16 cellular contexts compared by ENCODE assay signal in genomic region chr10:129965418-129965793, GRCh38. TPM values are rescaled to one million over a fixed set of nuclear protein-coding genes. Genes with fewer than 3 reads are reported as not detected.
A peak's percentile ranks its signal among the peaks of the same experiment; 100 is the strongest.
DNase-seq lines count a peak whose midpoint lies in the region; ATAC-seq and TF ChIP-seq lines count a peak whose summit lies in the region.
"Had no signal": no experiment of that assay in that cellular context is flagged by ENCODE, and none has a peak within 500 bp of the region (broad histone marks: within the 10 kb centered on the region; RNA-seq: fewer than 3 reads in every experiment).

No MANE protein-coding gene starts in this region.

- H3K9me3 ChIP-seq in left ventricle myocardium inferior (replicated peaks) (no peaks in the 10 kb centered on the region), adipocyte (ENCODE audit: control insufficient read depth, low read length) (no peaks in the 10 kb centered on the region), tibial nerve (no peaks in the 10 kb centered on the region)

- 19 to 31% methylated on average over 14 of the region's 14 CpGs for WGBS in tibial nerve, 2 donors

- TF ChIP-seq CTCF in left ventricle myocardium inferior (IDR thresholded peaks at IDR 0.05; ENCODE audit: borderline replicate concordance) (no peak), nephron (IDR thresholded peaks at IDR 0.05; ENCODE audit: unreplicated experiment in 3 of 3) (no peak), tibial nerve (IDR thresholded peaks at IDR 0.05) (no peak)

- H3K27me3 ChIP-seq in left ventricle myocardium inferior (ENCODE audit: low read depth) (peaks cover 99% of the 10 kb centered on the region), adipocyte (replicated peaks; ENCODE audit: control insufficient read depth, insufficient read depth, low read length) (no peaks in the 10 kb centered on the region), tibial nerve (peaks cover 0 to 86% of the 10 kb centered on the region in 2 donors)

- peaks cover 85% of the 10 kb centered on the region for H3K27me3 Mint-ChIP-seq in nephron (ENCODE audit: low read depth)

- H3K4me1 Mint-ChIP-seq in nephron = peaks cover 44% of the 10 kb centered on the region

- peak overlapping the region; percentile 88 for H3K9ac ChIP-seq in adipocyte (ENCODE audit: low read length)

- H3K27ac Mint-ChIP-seq in nephron = peak overlapping the region in 2 of 3 experiments; percentile 24

- H3K4me3 ChIP-seq in left ventricle myocardium inferior (peak overlapping the region; percentile 75), adipocyte (ENCODE audit: low read length) (peak overlapping the region; percentile 85), tibial nerve (peak overlapping the region in 3 of 4 donors; percentile 32 to 71 (median 35))

- H3K27ac ChIP-seq in left ventricle myocardium inferior (replicated peaks) (peak overlapping the region; percentile 61), tibial nerve (peak overlapping the region in 2 of 4 donors; percentile 37 to 84)
- H3K27ac ChIP-seq: brain microvascular endothelial cell had no signal

- H3K9me3 Mint-ChIP-seq in nephron = no peaks in the 10 kb centered on the region

- intact Hi-C loops in left ventricle myocardium inferior (cut with micrococcal nuclease) = no loop called here
- intact Hi-C loops in cardiac septum (cut with DNase I) = loop anchor here (5.0 kb wide), 2 partner anchors 73 to 113 kb away; no protein-coding TSS in a partner anchor

- H3K4me1 ChIP-seq in left ventricle myocardium inferior (peaks cover 63% of the 10 kb centered on the region), adipocyte (ENCODE audit: control insufficient read depth, insufficient read depth, low read length) (peaks cover 14% of the 10 kb centered on the region), tibial nerve (peaks cover 0 to 71% (median 12%) of the 10 kb centered on the region in 4 donors)

- peak overlapping the region; percentile 68 to 85 (median 75) for H3K4me3 Mint-ChIP-seq in nephron

- peaks cover 22% of the 10 kb centered on the region for H3K36me3 Mint-ChIP-seq in nephron (ENCODE audit: low read depth)

- no peak for TF ChIP-seq EP300 in tibial nerve (IDR thresholded peaks at IDR 0.05)

- no peak for ATAC-seq in HG03039 (IDR thresholded peaks at IDR 0.05; ENCODE audit: unreplicated experiment)
- ATAC-seq in HG02852 (IDR thresholded peaks at IDR 0.05; ENCODE audit: unreplicated experiment) = no peak
- ATAC-seq: Panc1 had no signal

- no peak for DNase-seq in left ventricle myocardium inferior
- DNase-seq in cardiac septum (ENCODE audit: low spot score) = no peak
- no peak for DNase-seq in adipocyte (ENCODE audit: low read depth)
- no peak for DNase-seq in tibial nerve (ENCODE audit: low spot score in 2 of 2)
- no peak for DNase-seq in NCI-H1694 (lab: John Stamatoyannopoulos, UW)
- DNase-seq: activated gamma-delta T cell treated with Interleukin-2 at 50 U/mL for 16 hours; brain microvascular endothelial cell; effector memory CD4-positive, alpha-beta T cell; NCI-H187 treated with DMSO at 0.1 percent for 48 hours; occipital lobe had no signal

- TF ChIP-seq POLR2A in tibial nerve (IDR thresholded peaks at IDR 0.05) = no peak

- H3K36me3 ChIP-seq in left ventricle myocardium inferior (no peaks in the 10 kb centered on the region), adipocyte (ENCODE audit: control insufficient read depth, insufficient read depth, low read length, severe bottlenecking) (no peaks in the 10 kb centered on the region), tibial nerve (no peaks in the 10 kb centered on the region)
- H3K36me3 ChIP-seq: brain microvascular endothelial cell had no signal

RNA-seq across cellular contexts. Expression of gene EBF3, which starts 1.3 kb away (rescaled TPM):
- total RNA-seq in left ventricle myocardium inferior (6.2 TPM), cardiac septum (5.8 TPM), tibial nerve (10 to 100 TPM; 27.3 to 41.0 (median 31.2) TPM)
- total RNA-seq: liver; T-helper 1 cell treated with Interleukin-12 subunit alpha and Interleukin-12 subunit beta and Interleukin-4 antibody, amounts not matched to agents 30 ng/mL and 1 ng/mL, for 36 hours had no signal

Comparison
In these comparisons a context has a peak if more than half of its experiments do, and no peak if none do; other contexts are left out.
1. H3K4me3 ChIP-seq: peak in every context shown above with its lines; median percentile 85 in adipocyte; 75 in left ventricle myocardium inferior; 35 in tibial nerve.